In the genomic region with DNA sequence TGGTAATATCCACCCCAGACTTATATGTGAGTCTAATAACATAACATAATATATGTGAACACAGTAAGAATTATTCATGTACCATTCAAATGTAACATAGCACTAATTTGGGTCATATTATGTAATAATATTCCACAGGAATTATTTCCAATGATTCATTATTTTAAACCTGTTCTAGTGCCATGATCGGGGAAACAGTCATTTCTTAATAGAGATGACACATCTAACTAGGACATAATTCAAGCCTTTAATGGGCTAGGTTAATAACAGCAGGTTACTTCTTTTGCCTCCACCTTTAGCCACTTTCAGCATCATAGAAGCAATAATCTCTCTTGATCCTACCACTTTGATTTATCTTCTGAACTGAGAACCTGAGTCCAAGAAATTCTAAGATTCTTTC, we compare ENCODE assay signal across 25 cellular contexts. TPM values are rescaled to one million over a fixed set of nuclear protein-coding genes. Genes with fewer than 3 reads are reported as not detected.
"Had no signal": no experiment of that assay in that cellular context is flagged by ENCODE, and none has a peak within 500 bp of the region (broad histone marks: within the 10 kb centered on the region; RNA-seq: fewer than 3 reads in every experiment).

No MANE protein-coding gene starts in this region.

- H3K27ac ChIP-seq: HL-60, RWPE1, SJSA1, SK-N-MC had no signal

- ATAC-seq: K562, Panc1, Right ventricle myocardium inferior had no signal

- H3K27me3 ChIP-seq: SJSA1 had no signal

- DNase-seq: MV-4-11, NCI-H1048, NCI-H1105, NCI-H1417, NCI-H146, NCI-H1694 treated with DMSO at 0.1 percent for 48 hours, NCI-H1930, NCI-H2081, NCI-H2107, NCI-H226, NCI-H446, NCI-H510A, NCI-H524 treated with DMSO at 0.1 percent for 48 hours, NCI-H69, NCI-H774, SHP77 treated with DMSO at 0.1 percent for 48 hours had no signal

- H3K4me1 ChIP-seq: SJSA1 had no signal

- H3K36me3 ChIP-seq: SJSA1 had no signal

- H3K9me3 ChIP-seq: SJSA1 had no signal

- H3K4me3 ChIP-seq: K562, SJSA1, SK-N-MC had no signal

RNA-seq across cellular contexts. Expression of a gene that starts 12.3 kb away (rescaled TPM):
- total RNA-seq: K562, LHCN-M2, MCF 10A, Right ventricle myocardium inferior, SJSA1 had no signal

RNA-seq across cellular contexts. Expression of a gene that starts 35.5 kb away (rescaled TPM):
- total RNA-seq: K562, LHCN-M2, MCF 10A, Right ventricle myocardium inferior, SJSA1 had no signal
